In the genomic region with DNA sequence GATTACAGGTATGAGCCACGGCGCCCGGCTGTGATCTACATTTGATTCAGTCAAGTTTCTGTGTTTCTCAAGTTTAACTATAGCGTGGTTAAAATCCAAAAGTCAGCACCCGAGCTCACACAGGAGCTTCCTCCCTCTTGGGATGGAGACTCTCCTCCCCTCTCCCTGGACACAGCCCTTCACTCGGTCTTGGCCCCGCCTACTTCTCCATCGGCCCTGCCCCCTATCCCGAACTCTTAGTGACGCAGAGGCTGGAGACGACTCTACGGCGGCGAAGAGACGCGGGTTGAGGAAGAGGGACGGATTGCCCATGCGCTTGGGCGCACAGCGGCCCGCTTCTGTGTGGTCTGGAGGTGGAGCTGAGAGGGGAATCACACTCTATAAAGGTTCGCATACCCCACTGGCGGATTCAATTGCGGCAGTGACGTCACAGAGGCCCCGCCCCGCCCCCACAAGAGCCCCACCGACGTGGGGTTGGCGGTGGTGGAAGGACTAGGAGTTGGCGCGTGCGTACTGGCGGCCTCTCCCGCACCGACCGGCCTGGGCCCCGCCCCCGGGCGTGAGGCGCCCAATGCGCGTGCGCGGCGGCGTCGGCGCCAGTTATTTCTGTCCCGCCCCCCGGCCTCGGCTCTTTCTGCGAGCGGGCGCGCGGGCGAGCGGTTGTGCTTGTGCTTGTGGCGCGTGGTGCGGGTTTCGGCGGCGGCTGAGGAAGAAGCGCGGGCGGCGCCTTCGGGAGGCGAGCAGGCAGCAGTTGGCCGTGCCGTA, we compare ENCODE assay signal across 8 cellular contexts. TPM values are rescaled to one million over a fixed set of nuclear protein-coding genes. Genes with fewer than 3 reads are reported as not detected.
DNase-seq lines count a peak whose midpoint lies in the region; ATAC-seq and TF ChIP-seq lines count a peak whose summit lies in the region.

A gene (plus strand): TSS at position 239 of the 765 bp plus-strand sequence. CDS start 694 bp downstream, outside the sequence.

- H3K4me1 ChIP-seq in breast epithelium, result peaks cover 11 to 18% of the 10 kb centered on the region in 2 donors

- TF ChIP-seq CTCF in breast epithelium (IDR thresholded peaks at IDR 0.05), result peak in 2 of 3 donors; percentile 21 to 22

- peak within 1 kb of the TSS; percentile 87 to 99 (median 93) for H3K4me3 ChIP-seq in breast epithelium

- no peaks in the 10 kb centered on the region for H3K9me3 ChIP-seq in breast epithelium

- TF ChIP-seq POLR2A in breast epithelium (IDR thresholded peaks at IDR 0.05), result peak; percentile 90

- intact Hi-C loops in T-helper 1 cell treated with Interleukin-12 subunit alpha and Interleukin-12 subunit beta and Interleukin-4 antibody, amounts not matched to agents 30 ng/mL and 1 ng/mL, for 36 hours (cut with micrococcal nuclease), result loop anchor here (1.0 kb wide), 13 partner anchors 11 to 218 kb away; a partner anchor contains a TSS
- intact Hi-C loops in breast epithelium (cut with DNase I; ENCODE audit: low total_unique reads), result no loop called here

- peak; percentile 98 to 99 for DNase-seq in breast epithelium (ENCODE audit: low spot score in 2 of 2)
- peak; percentile 95 for DNase-seq in inferior parietal cortex (ENCODE audit: extremely low spot score)
- peak; percentile 100 for DNase-seq in stimulated activated CD4-positive, alpha-beta T cell treated with anti-CD3 and anti-CD28 coated beads, Interleukin-15, amount 100 ng/mL, for 1 hour (ENCODE audit: low read depth in 1 of 2, low spot score in 1 of 2)
- DNase-seq in NCI-H2171 treated with DMSO at 0.1 percent for 48 hours (lab: John Stamatoyannopoulos, UW), result no peak
- DNase-seq in SIG-M5 treated with dmso at 0.1 percent for 504 hours (lab: John Stamatoyannopoulos, UW; ENCODE audit: unreplicated experiment), result no peak

- H3K27me3 ChIP-seq in breast epithelium, result no peaks in the 10 kb centered on the region

- peaks cover 15% of the 10 kb centered on the region for H3K36me3 ChIP-seq in breast epithelium

- ATAC-seq in GM18861 (IDR thresholded peaks at IDR 0.05; ENCODE audit: unreplicated experiment) (peak; percentile 80), HG03066 (IDR thresholded peaks at IDR 0.05; ENCODE audit: low read depth, unreplicated experiment) (peak; percentile 81)

- H3K27ac ChIP-seq in breast epithelium, result peak within 1 kb of the TSS; percentile 97

RNA-seq across cellular contexts. Expression of the gene that starts here (rescaled TPM):
- 432 TPM in 2 replicates for total RNA-seq in T-helper 1 cell treated with Interleukin-12 subunit alpha and Interleukin-12 subunit beta and Interleukin-4 antibody, amounts not matched to agents 30 ng/mL and 1 ng/mL, for 36 hours
- total RNA-seq in breast epithelium, result 100 to 1,000 TPM; 110 to 190 (median 173) TPM

Comparison
In these comparisons a context has a peak if more than half of its experiments do, and no peak if none do; other contexts are left out.
1. DNase-seq: peak in breast epithelium (2 of 2), inferior parietal cortex (single experiment) and stimulated activated CD4-positive, alpha-beta T cell treated with anti-CD3 and anti-CD28 coated beads, Interleukin-15, amount 100 ng/mL, for 1 hour (2 of 2); none in NCI-H2171 treated with DMSO at 0.1 percent for 48 hours (single experiment) and SIG-M5 treated with dmso at 0.1 percent for 504 hours (single experiment).